11 cellular contexts compared by ENCODE assay signal in the genomic region with DNA sequence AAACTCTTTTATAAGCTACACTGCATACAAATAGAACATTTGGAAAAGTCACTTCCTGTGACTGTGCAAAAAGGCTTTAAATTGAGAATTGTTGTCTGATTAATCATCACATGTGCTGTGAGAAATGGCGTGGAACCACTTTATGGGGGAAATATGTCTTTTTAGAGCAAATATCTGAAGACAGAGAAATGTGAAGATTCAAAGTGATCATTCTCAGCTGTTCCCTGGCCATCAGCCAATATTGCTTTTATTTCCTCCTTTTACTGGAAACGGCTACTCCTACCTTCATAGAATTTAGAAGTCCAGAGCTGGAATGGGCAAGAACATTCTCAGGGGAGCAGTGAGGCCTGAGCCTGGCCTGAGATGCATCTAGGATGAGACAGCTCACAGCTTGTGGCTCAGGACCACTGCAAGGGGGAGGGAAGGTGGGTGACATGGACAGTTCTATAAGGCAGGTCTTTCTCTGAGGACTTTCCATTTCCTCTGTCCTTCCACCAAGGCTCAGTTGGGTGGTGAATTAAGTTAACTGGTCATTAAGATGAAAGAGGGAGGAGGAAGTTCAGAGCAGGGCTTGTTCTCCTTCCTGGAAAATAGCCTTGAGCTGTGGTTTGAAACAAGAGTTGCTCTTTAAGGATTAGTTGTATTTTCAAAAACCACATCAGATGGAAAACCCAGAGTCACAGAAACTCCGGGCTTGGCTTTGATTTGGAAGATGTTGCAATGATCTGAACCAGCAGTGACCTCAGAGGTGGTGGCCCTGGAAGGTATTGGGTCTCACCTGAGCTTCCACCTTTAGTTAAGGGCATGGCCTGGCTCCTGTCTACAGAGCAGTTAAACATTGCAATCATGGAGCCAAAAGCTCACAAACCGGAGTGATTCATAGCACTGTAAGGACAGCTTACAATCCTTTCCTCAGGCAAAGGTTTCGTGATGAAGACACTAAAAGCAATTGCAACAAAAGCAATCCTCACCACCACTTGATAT.
DNase-seq lines count a peak whose midpoint lies in the region; ATAC-seq, FAIRE-seq and TF ChIP-seq lines count a peak whose summit lies in the region.
"Had no signal": no experiment of that assay in that cellular context is flagged by ENCODE, and none has a peak within 500 bp of the region (broad histone marks: within the 10 kb centered on the region; RNA-seq: fewer than 3 reads in every experiment).

No MANE protein-coding gene starts in this region.

- no peaks in the 10 kb centered on the region for H3K9me3 Mint-ChIP-seq in activated naive CD4-positive, alpha-beta T cell treated with anti-CD3 and anti-CD28 coated beads for 36 hours

- WGBS in K562 (ENCODE audit: insufficient coverage, low coverage, missing lambda C conversion rate): 0% methylated on average over 5 of the region's 5 CpGs
- 57% methylated on average over 5 of the region's 5 CpGs for WGBS in urinary bladder

- no peak overlapping the region for H3K4me2 ChIP-seq in K562 (ENCODE audit: insufficient read depth, low read length)

- peaks cover 8% of the 10 kb centered on the region for H3K27me3 Mint-ChIP-seq in activated naive CD4-positive, alpha-beta T cell treated with anti-CD3 and anti-CD28 coated beads for 36 hours (ENCODE audit: low read depth)

- CTCF ChIA-PET in activated naive CD4-positive, alpha-beta T cell treated with anti-CD3 and anti-CD28 coated beads for 36 hours (lab: Charles Lee): no interaction called here
- CTCF ChIA-PET in K562 (lab: Yijun Ruan, JAX; ENCODE audit: low intra/inter-chr PET ratio): no interaction called here

- no peak for TF ChIP-seq RAD21 in K562 (CRISPR knock-in tag; conservative IDR thresholded peaks at IDR 0.05 in 1 of 2, IDR thresholded peaks at IDR 0.05 in 1 of 2)

- DNase-seq in activated naive CD4-positive, alpha-beta T cell treated with anti-CD3 and anti-CD28 coated beads for 36 hours: peak; percentile 5
- DNase-seq in activated naive CD4-positive, alpha-beta T cell treated with Interleukin-2 at 50 U/mL for 16 hours: no peak
- DNase-seq in K562 (ENCODE audit: extremely low read depth in 1 of 4, low spot score in 3 of 4) (no peak), left kidney (ENCODE audit: low read depth, low spot score) (peak; percentile 42), KG1 (lab: John Stamatoyannopoulos, UW) (no peak), UCSD-AML1 (lab: John Stamatoyannopoulos, UW; ENCODE audit: unreplicated experiment) (no peak)
- no peak for DNase-seq in stimulated activated CD4-positive, alpha-beta T cell treated with anti-CD3 and anti-CD28 coated beads, Interleukin-12 subunit alpha, Interleukin-12 subunit beta, amount 100 ng/mL, for 4 hours
- DNase-seq: NK-92 treated with Interleukin-12 subunit alpha and Interleukin-12 subunit beta, amount 100 ng/mL, for 24 hours had no signal

- no peaks in the 10 kb centered on the region for H3K9me1 ChIP-seq in K562 (ENCODE audit: control insufficient read depth, insufficient read depth, low read length)

- TF ChIP-seq CTCF in K562 (IDR thresholded peaks at IDR 0.05 in 2 of 3, conservative IDR thresholded peaks at IDR 0.05 in 1 of 3; ENCODE audit: insufficient read depth in 2 of 3, low read depth in 1 of 3, low read length in 3 of 3): no peak

- no peaks in the 10 kb centered on the region for H3K36me3 ChIP-seq in K562 (ENCODE audit: control insufficient read depth, insufficient read depth, low read length)
- no peaks in the 10 kb centered on the region for H3K36me3 ChIP-seq in urinary bladder (ENCODE audit: insufficient read depth)

- no peaks in the 10 kb centered on the region for H3K79me2 ChIP-seq in K562 (ENCODE audit: control insufficient read depth, insufficient read depth, low read length)

- ATAC-seq in K562: no peak

- no peak overlapping the region for H3K4me3 ChIP-seq in K562
- no peak overlapping the region for H3K4me3 ChIP-seq in urinary bladder (ENCODE audit: low read depth, low read length)

- no peak overlapping the region for H2AFZ ChIP-seq in K562 (ENCODE audit: low read depth, low read length)

- TF ChIP-seq EP300 in K562 (IDR thresholded peaks at IDR 0.05; ENCODE audit: low read length): no peak

- H3K4me1 ChIP-seq in K562 (replicated peaks in 1 of 2; ENCODE audit: control insufficient read depth in 2 of 2, insufficient read depth in 2 of 2, low read length in 2 of 2) (0 out of 5 replicates have a peak, but pooled peaks cover 0 to 4% of the 10 kb centered on the region in 2 experiments), urinary bladder (ENCODE audit: insufficient read depth) (no peaks in the 10 kb centered on the region)

- intact Hi-C loops in activated naive CD4-positive, alpha-beta T cell treated with anti-CD3 and anti-CD28 coated beads for 36 hours (cut with micrococcal nuclease): no loop called here
- intact Hi-C loops in K562 (cut with micrococcal nuclease): no loop called here

- no peak overlapping the region for H3K9ac ChIP-seq in K562 (ENCODE audit: insufficient read depth in 1 of 2, low read depth in 2 of 2, low read length in 2 of 2)

- in situ Hi-C loops in K562 (cut with MboI): no loop called here

- TF ChIP-seq POLR2A in K562 (conservative IDR thresholded peaks at IDR 0.05): no peak

- peaks cover 55 to 69% of the 10 kb centered on the region in 2 experiments for H3K27me3 ChIP-seq in K562 (ENCODE audit: control insufficient read depth in 2 of 2, insufficient read depth in 2 of 2, low read length in 2 of 2)

- H3K4me3 Mint-ChIP-seq in activated naive CD4-positive, alpha-beta T cell treated with anti-CD3 and anti-CD28 coated beads for 36 hours: no peak overlapping the region
- H3K4me3 Mint-ChIP-seq: B cell had no signal

- no TSS peak for BruUV-seq in K562 (replicated peaks; lab: Mats Ljungman, UMichigan)

- POLR2A ChIA-PET in K562 (lab: Yijun Ruan, JAX): interaction anchor here (0.8 to 1.2 kb wide), 2 partner anchors 10 to 31 kb away, joined by 3 read pairs; no protein-coding TSS in a partner anchor

- H4K20me1 ChIP-seq in K562 (replicated peaks; ENCODE audit: control insufficient read depth, insufficient read depth, low read length): no peaks in the 10 kb centered on the region

- FAIRE-seq in K562 (lab: Jason Lieb, UNC): no peak
- FAIRE-seq: H1 had no signal

- no peaks in the 10 kb centered on the region for H3K9me3 ChIP-seq in K562 (replicated peaks; ENCODE audit: control insufficient read depth, insufficient read depth, low read depth, low read length)

- H3K27ac ChIP-seq in K562 (ENCODE audit: extremely low read depth, low read depth, low read length): no peak overlapping the region
- peak overlapping the region; percentile 31 for H3K27ac ChIP-seq in urinary bladder (ENCODE audit: low read depth)

- no peaks in the 10 kb centered on the region for H3K36me3 Mint-ChIP-seq in activated naive CD4-positive, alpha-beta T cell treated with anti-CD3 and anti-CD28 coated beads for 36 hours (ENCODE audit: low read depth)

- no peak overlapping the region for H3K27ac Mint-ChIP-seq in activated naive CD4-positive, alpha-beta T cell treated with anti-CD3 and anti-CD28 coated beads for 36 hours
- H3K27ac Mint-ChIP-seq: B cell had no signal

- no peaks in the 10 kb centered on the region for H3K4me1 Mint-ChIP-seq in activated naive CD4-positive, alpha-beta T cell treated with anti-CD3 and anti-CD28 coated beads for 36 hours (ENCODE audit: low read depth)

TF ChIP-seq in K562, 482 proteins besides CTCF, POLR2A, EP300 and RAD21:
- TF ChIP-seq PHF21A (IDR thresholded peaks at IDR 0.05; ENCODE audit: borderline replicate concordance, low read depth) (no peak), ZNF184 (CRISPR knock-in tag; IDR thresholded peaks at IDR 0.05) (no peak), NFE2 (IDR thresholded peaks at IDR 0.05; ENCODE audit: low read depth) (0 out of 2 replicates have a peak, but pooled peaks have one; percentile 4)
TF ChIP-seq in K562: peak in this region for 1.

Comparison
In these comparisons a context has a peak if more than half of its experiments do, and no peak if none do; other contexts are left out.
1. DNase-seq: peak in activated naive CD4-positive, alpha-beta T cell treated with anti-CD3 and anti-CD28 coated beads for 36 hours (single experiment) and left kidney (single experiment); none in activated naive CD4-positive, alpha-beta T cell treated with Interleukin-2 at 50 U/mL for 16 hours (single experiment), K562 (0 of 4), stimulated activated CD4-positive, alpha-beta T cell treated with anti-CD3 and anti-CD28 coated beads, Interleukin-12 subunit alpha, Interleukin-12 subunit beta, amount 100 ng/mL, for 4 hours (single experiment), KG1 (single experiment) and UCSD-AML1 (single experiment).